2 cellular contexts compared by ENCODE assay signal in the genomic region with DNA sequence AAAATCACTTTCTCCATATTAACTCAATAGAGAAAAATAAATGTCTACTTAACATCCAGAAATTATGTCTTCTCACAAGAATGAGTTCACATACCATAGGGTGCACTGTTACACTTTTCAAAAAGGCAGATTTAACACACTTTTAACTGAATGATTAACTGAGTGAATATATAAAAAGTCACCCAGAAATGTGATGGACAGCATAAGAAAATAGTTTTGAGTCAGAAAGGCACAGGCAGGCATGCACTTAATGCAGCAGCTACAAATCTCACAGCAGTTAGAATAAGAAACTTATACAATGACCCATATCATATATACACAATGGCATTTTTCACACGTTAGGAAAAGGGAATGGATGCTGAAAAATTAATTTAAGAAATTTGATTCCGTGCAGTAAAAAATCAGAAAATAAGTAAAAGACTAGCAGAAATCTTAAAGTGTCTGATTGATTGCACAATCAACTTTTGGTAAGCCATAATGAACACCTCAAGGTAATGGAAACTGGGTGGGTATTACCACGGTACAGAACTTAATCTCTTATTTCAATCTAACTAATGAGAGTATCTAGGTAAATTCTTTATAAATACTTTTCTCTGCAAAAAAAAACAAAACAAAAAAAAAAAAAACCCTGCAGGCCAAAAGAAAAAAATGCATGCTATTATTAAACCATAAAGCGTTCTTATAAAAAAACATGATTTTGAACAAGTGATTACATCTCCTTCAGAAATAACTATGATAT.
TF ChIP-seq lines count a peak whose summit lies in the region.

No MANE protein-coding gene starts in this region.

TF ChIP-seq in SK-N-SH, 30 proteins besides CTCF, POLR2A, EP300 and RAD21 (continued from another document):
- TF ChIP-seq GABPA (IDR thresholded peaks at IDR 0.05; ENCODE audit: low read depth) (no peak), RCOR1 (IDR thresholded peaks at IDR 0.05; ENCODE audit: low read length) (no peak), NRF1 (IDR thresholded peaks at IDR 0.05; ENCODE audit: low read depth, low read length) (no peak), MAX (IDR thresholded peaks at IDR 0.05; ENCODE audit: low read depth) (no peak), CHD2 (IDR thresholded peaks at IDR 0.05; ENCODE audit: low read length, partially characterized antibody) (no peak), RXRA (IDR thresholded peaks at IDR 0.05; ENCODE audit: borderline replicate concordance, low read depth) (no peak), USF2 (IDR thresholded peaks at IDR 0.05; ENCODE audit: borderline replicate concordance, low read depth, low read length) (no peak), JUND (IDR thresholded peaks at IDR 0.05) (no peak), SMC3 (IDR thresholded peaks at IDR 0.05; ENCODE audit: low read depth, low read length) (no peak), RFX5 (IDR thresholded peaks at IDR 0.05; ENCODE audit: low read length) (no peak), MEF2A (IDR thresholded peaks at IDR 0.05; ENCODE audit: borderline replicate concordance, low read depth) (no peak)

TF ChIP-seq in SK-N-SH treated with all-trans-retinoic acid at 6 μM for 48 hours, 23 proteins besides CTCF, POLR2A, EP300 and RAD21 (continued from another document):
- no peak for TF ChIP-seq BACH2 (CRISPR knock-in tag; IDR thresholded peaks at IDR 0.05; ENCODE audit: borderline replicate concordance)
- no peak for TF ChIP-seq TCF4 (CRISPR knock-in tag; IDR thresholded peaks at IDR 0.05; ENCODE audit: borderline replicate concordance)
- TF ChIP-seq OSR1 (CRISPR knock-in tag; IDR thresholded peaks at IDR 0.05): no peak
- TF ChIP-seq TOX (CRISPR knock-in tag; IDR thresholded peaks at IDR 0.05; ENCODE audit: borderline replicate concordance): no peak
- TF ChIP-seq ZNF8 (CRISPR knock-in tag; IDR thresholded peaks at IDR 0.05): no peak
TF ChIP-seq in SK-N-SH treated with all-trans-retinoic acid at 6 μM for 48 hours: peak in this region for 0.
